8 cellular contexts compared by ENCODE assay signal in genomic region chr12:18139989-18140596, GRCh38. TPM values are rescaled to one million over a fixed set of nuclear protein-coding genes. Genes with fewer than 3 reads are reported as not detected.
DNase-seq lines count a peak whose midpoint lies in the region; ATAC-seq and TF ChIP-seq lines count a peak whose summit lies in the region.

No MANE protein-coding gene starts in this region.

- peak; percentile 34 for TF ChIP-seq CTCF in AG09309 (IDR thresholded peaks at IDR 0.05; ENCODE audit: control insufficient read depth, insufficient read depth, low read depth, low read length, missing control alignments)
- peak; percentile 95 for TF ChIP-seq CTCF in chondrocyte (IDR thresholded peaks at IDR 0.05)
- TF ChIP-seq CTCF in neural cell (IDR thresholded peaks at IDR 0.05; ENCODE audit: poor library complexity, severe bottlenecking), result peak; percentile 81

- H3K4me3 ChIP-seq in AG09309 (ENCODE audit: control insufficient read depth, low read depth, low read length) (no peak overlapping the region), neural cell (ENCODE audit: low read length) (no peak overlapping the region)

- ATAC-seq in GM18868 (IDR thresholded peaks at IDR 0.05; ENCODE audit: unreplicated experiment), result peak; percentile 68
- no peak for ATAC-seq in HG03571 (IDR thresholded peaks at IDR 0.05; ENCODE audit: unreplicated experiment)

- H4K20me1 ChIP-seq in neural cell (ENCODE audit: insufficient read depth), result no peaks in the 10 kb centered on the region

- TF ChIP-seq RAD21 in neural cell (conservative IDR thresholded peaks at IDR 0.05), result peak; percentile 91

- H3K9me3 ChIP-seq in neural cell (ENCODE audit: low read length), result no peaks in the 10 kb centered on the region

- H3K4me1 Mint-ChIP-seq in chondrocyte (ENCODE audit: low read depth), result peaks cover 14% of the 10 kb centered on the region

- no peak overlapping the region for H3K4me3 Mint-ChIP-seq in chondrocyte (ENCODE audit: unreplicated experiment)

- H3K9me3 Mint-ChIP-seq in chondrocyte (ENCODE audit: low read depth), result no peaks in the 10 kb centered on the region

- H3K36me3 ChIP-seq in neural cell (ENCODE audit: insufficient read depth, low read length), result no peaks in the 10 kb centered on the region

- no peaks in the 10 kb centered on the region for H3F3A ChIP-seq in neural cell (ENCODE audit: insufficient read depth, low read length, poor library complexity, severe bottlenecking)

- H3K27me3 Mint-ChIP-seq in chondrocyte (ENCODE audit: low read depth), result peaks cover 4% of the 10 kb centered on the region

- H3K27ac Mint-ChIP-seq in chondrocyte (ENCODE audit: unreplicated experiment), result no peak overlapping the region

- H3K4me2 ChIP-seq in neural cell (ENCODE audit: low read length), result no peak overlapping the region

- H3K27me3 ChIP-seq in neural cell (ENCODE audit: insufficient read depth, low read depth, low read length), result no peaks in the 10 kb centered on the region

- no peak overlapping the region for H3K9ac ChIP-seq in neural cell (ENCODE audit: low read length)

- H3K27ac ChIP-seq in neural cell (ENCODE audit: low read length), result no peak overlapping the region

- no peaks in the 10 kb centered on the region for H3K9me2 ChIP-seq in neural cell (ENCODE audit: insufficient read depth, low read length)

- no peak overlapping the region for H2AFZ ChIP-seq in neural cell (ENCODE audit: low read depth, low read length)

- no peaks in the 10 kb centered on the region for H3K79me2 ChIP-seq in neural cell (replicated peaks; ENCODE audit: insufficient read depth, low read length)

- TF ChIP-seq EP300 in neural cell (conservative IDR thresholded peaks at IDR 0.05; ENCODE audit: poor library complexity, severe bottlenecking), result no peak

- H3K36me3 Mint-ChIP-seq in chondrocyte (ENCODE audit: low read depth), result no peaks in the 10 kb centered on the region

- DNase-seq in AG09309 (ENCODE audit: low read depth), result no peak
- peak; percentile 69 for DNase-seq in NCI-H1694 treated with DMSO at 0.1 percent for 48 hours (lab: John Stamatoyannopoulos, UW)
- no peak for DNase-seq in chondrocyte (ENCODE audit: low spot score)
- DNase-seq in nucleus accumbens (lab: John Stamatoyannopoulos, UW), result no peak
- DNase-seq in hypothalamus (lab: John Stamatoyannopoulos, UW), result no peak

TF ChIP-seq in neural cell, 6 proteins besides CTCF, POLR2A, EP300 and RAD21:
- TF ChIP-seq TAF1 (IDR thresholded peaks at IDR 0.05; ENCODE audit: low read depth) (no peak), REST (IDR thresholded peaks at IDR 0.05; ENCODE audit: borderline replicate concordance) (no peak), SMC3 (conservative IDR thresholded peaks at IDR 0.05; ENCODE audit: poor library complexity) (peak; percentile 89)

RNA-seq across cellular contexts. Expression of gene RERGL, which starts 50.1 kb away (rescaled TPM):
- 0.27 TPM in 1 of 3 replicates, not detected in the others for total RNA-seq in chondrocyte
- 1.3 TPM in 1 of 2 replicates, not detected in the other for polyA plus RNA-seq in neural cell
- not detected in 2 replicates for polyA minus RNA-seq in neural cell

Comparison
In these comparisons a context has a peak if more than half of its experiments do, and no peak if none do; other contexts are left out.
1. CTCF ChIP-seq: peak in every context shown above with its lines; median percentile 95 in chondrocyte; 81 in neural cell; 34 in AG09309.